In genomic region chr2:96505231-96505889, GRCh38 we compare ENCODE assay signal across 8 cellular contexts. TPM values are rescaled to one million over a fixed set of nuclear protein-coding genes. Genes with fewer than 3 reads are reported as not detected.
DNase-seq lines count a peak whose midpoint lies in the region; ATAC-seq, FAIRE-seq and TF ChIP-seq lines count a peak whose summit lies in the region.

Gene NEURL3, minus strand, starts transcription at chr2:96505357. Its CDS starts 71 bp downstream, at chr2:96505286.

- H3K9me3 ChIP-seq in GM12878 (replicated peaks; ENCODE audit: control insufficient read depth, insufficient read depth, low read length) = no peaks in the 10 kb centered on the region
- no peaks in the 10 kb centered on the region for H3K9me3 ChIP-seq in right lobe of liver

- intact Hi-C loops in GM12878 (cut with micrococcal nuclease; ENCODE audit: unreplicated experiment) (no loop called here), right lobe of liver (cut with DNase I) (loop anchor here (5.0 to 10.0 kb wide), 3 partner anchors 33 to 351 kb away; no protein-coding TSS in a partner anchor)

- H3K79me2 ChIP-seq in GM12878 (ENCODE audit: control insufficient read depth, insufficient read depth, low read length) = no peaks in the 10 kb centered on the region

- ATAC-seq in GM12878 (no peak), right lobe of liver (peak; percentile 69 to 75 (median 73)), GM19324 (IDR thresholded peaks at IDR 0.05; ENCODE audit: low FRiP score, unreplicated experiment) (no peak), HG03457 (IDR thresholded peaks at IDR 0.05; ENCODE audit: unreplicated experiment) (no peak)

- CTCF ChIA-PET in GM12878 (lab: Yijun Ruan, JAX) = interaction anchor here (1.0 to 13.0 kb wide), 10 partner anchors 12 to 513 kb away, joined by 3 to 307 read pairs (median 6); no protein-coding TSS in a partner anchor

- no peaks in the 10 kb centered on the region for H3K36me3 ChIP-seq in GM12878 (ENCODE audit: control insufficient read depth in 2 of 2, insufficient read depth in 2 of 2, low read length in 1 of 2)
- H3K36me3 ChIP-seq in right lobe of liver = no peaks in the 10 kb centered on the region

- H3K4me3 ChIP-seq in GM12878 (no peak within 1 kb of the TSS), right lobe of liver (no peak within 1 kb of the TSS)

- DNase-seq in Ammon's horn (ENCODE audit: low spot score) (peak; percentile 2), HPDE6-E6E7 (ENCODE audit: extremely low spot score) (peak; percentile 92), GM12878 (ENCODE audit: low read depth, low spot score) (no peak), right lobe of liver (peak in 1 of 3 donors; percentile 72), AG20443 (ENCODE audit: low spot score) (no peak), DMS153 treated with DMSO at 0.1 percent for 48 hours (lab: John Stamatoyannopoulos, UW; ENCODE audit: unreplicated experiment) (no peak)

- WGBS in GM12878 (ENCODE audit: insufficient coverage, insufficient replicate concordance, low lambda C conversion rate, missing lambda C conversion rate) = 61% methylated on average over 9 of the region's 9 CpGs
- WGBS in right lobe of liver (ENCODE audit: insufficient coverage, low coverage, low lambda C conversion rate, missing lambda C conversion rate) = 31% methylated on average over 7 of the region's 9 CpGs

- H3K9ac ChIP-seq in GM12878 (ENCODE audit: control insufficient read depth, insufficient read depth, low read length) = no peak within 1 kb of the TSS

- no peak for TF ChIP-seq EP300 in GM12878 (IDR thresholded peaks at IDR 0.05; ENCODE audit: borderline replicate concordance in 1 of 2, control insufficient read depth in 1 of 2, low read depth in 2 of 2, low read length in 2 of 2)

- TF ChIP-seq RAD21 in GM12878 (IDR thresholded peaks at IDR 0.05; ENCODE audit: insufficient read depth, low read depth, low read length) = no peak

- no peak within 1 kb of the TSS for H3K4me2 ChIP-seq in GM12878 (ENCODE audit: control insufficient read depth, insufficient read depth)

- no peak for TF ChIP-seq CTCF in GM12878 (IDR thresholded peaks at IDR 0.05 in 2 of 3, conservative IDR thresholded peaks at IDR 0.05 in 1 of 3; ENCODE audit: control insufficient read depth in 2 of 3, extremely low read depth in 1 of 3, insufficient read depth in 1 of 3, low read depth in 3 of 3, low read length in 3 of 3)
- no peak for TF ChIP-seq CTCF in right lobe of liver (IDR thresholded peaks at IDR 0.05)

- no peak for FAIRE-seq in GM12878 (lab: Jason Lieb, UNC)

- H2AFZ ChIP-seq in GM12878 (ENCODE audit: control insufficient read depth, low read depth, low read length) = no peak within 1 kb of the TSS

- RAD21 ChIA-PET in GM12878 (lab: Charles Lee; ENCODE audit: unreplicated experiment) = interaction anchor here (1.2 to 9.9 kb wide), 10 partner anchors 13 to 98 kb away, joined by 3 to 144 read pairs (median 5); no protein-coding TSS in a partner anchor

- H3K4me1 ChIP-seq in GM12878 (ENCODE audit: control insufficient read depth, insufficient read depth, low read length) (peaks cover 49% of the 10 kb centered on the region), right lobe of liver (peaks cover 0 to 46% (median 17%) of the 10 kb centered on the region in 4 donors)

- SMC1A ChIA-PET in GM12878 (lab: Charles Lee; ENCODE audit: uncharacterized antibody, unreplicated experiment) = interaction anchor here (0.9 to 8.1 kb wide), 11 partner anchors 10 to 98 kb away, joined by 4 to 123 read pairs (median 5); no protein-coding TSS in a partner anchor

- H3K27ac ChIP-seq in GM12878 (ENCODE audit: control insufficient read depth, insufficient read depth) = no peak within 1 kb of the TSS
- H3K27ac ChIP-seq in right lobe of liver = peak within 1 kb of the TSS; percentile 17 to 50 (median 38)

- H3K27me3 ChIP-seq in GM12878 (replicated peaks in 1 of 2; ENCODE audit: control insufficient read depth in 2 of 2, insufficient read depth in 2 of 2, low read length in 1 of 2) = no peaks in the 10 kb centered on the region
- no peaks in the 10 kb centered on the region for H3K27me3 ChIP-seq in right lobe of liver

- no peak for TF ChIP-seq POLR2A in GM12878 (IDR thresholded peaks at IDR 0.05; ENCODE audit: low read depth, low read length)
- no peak for TF ChIP-seq POLR2A in right lobe of liver (IDR thresholded peaks at IDR 0.05)

- no TSS peak for BruUV-seq in GM12878 (replicated peaks; lab: Mats Ljungman, UMichigan)

- no peaks in the 10 kb centered on the region for H4K20me1 ChIP-seq in GM12878 (ENCODE audit: control insufficient read depth, insufficient read depth)

- POLR2A ChIA-PET in GM12878 (lab: Charles Lee) = interaction anchor here (0.6 to 1.6 kb wide), 10 partner anchors 11 to 42 kb away, joined by 3 to 7 read pairs (median 4); no protein-coding TSS in a partner anchor

- in situ Hi-C loops in GM12878 (cut with MboI) = loop anchor here (5.0 kb wide), 2 partner anchors 33 to 98 kb away; no protein-coding TSS in a partner anchor

TF ChIP-seq in GM12878, 131 proteins besides CTCF, POLR2A, EP300 and RAD21:
- TF ChIP-seq ZBTB11 (CRISPR knock-in tag; IDR thresholded peaks at IDR 0.05) = no peak
- TF ChIP-seq IKZF1 (conservative IDR thresholded peaks at IDR 0.05) = 0 out of 2 replicates have a peak, but pooled peaks have one; percentile 36
- TF ChIP-seq CBX5 (IDR thresholded peaks at IDR 0.05; ENCODE audit: low read depth) = no peak
- TF ChIP-seq CBX3 (IDR thresholded peaks at IDR 0.05; ENCODE audit: borderline replicate concordance, low read depth) = no peak
- TF ChIP-seq SMAD5 (IDR thresholded peaks at IDR 0.05; ENCODE audit: low read depth) = no peak
- TF ChIP-seq SMARCA5 (IDR thresholded peaks at IDR 0.05) = no peak
- peak; percentile 40; the same call in 1 of the 2 replicates for TF ChIP-seq RAD51 (IDR thresholded peaks at IDR 0.05)
- TF ChIP-seq HDGF (IDR thresholded peaks at IDR 0.05) = no peak
- no peak for TF ChIP-seq ETV6 (conservative IDR thresholded peaks at IDR 0.05 in 1 of 2, IDR thresholded peaks at IDR 0.05 in 1 of 2; ENCODE audit: borderline replicate concordance in 1 of 2, low read depth in 1 of 2)
- TF ChIP-seq BHLHE40 (IDR thresholded peaks at IDR 0.05; ENCODE audit: borderline replicate concordance in 1 of 2, low read depth in 2 of 2, low read length in 1 of 2) = peak in 1 of 2 experiments; percentile 60; a peak in 1 of 4 replicates
- TF ChIP-seq ATF3 (IDR thresholded peaks at IDR 0.05; ENCODE audit: borderline replicate concordance, extremely low read depth, low read depth, low read length) = no peak

RNA-seq across cellular contexts. Expression of gene NEURL3, which starts in this region (rescaled TPM):
- total RNA-seq in GM12878 (2013; cell fraction: nucleolus; rRNA removed) = 2.2 and 2.9 TPM in 2 replicates
- total RNA-seq in GM12878 (2014; rRNA removed) = 0.85 and 0.98 TPM in 2 replicates
- total RNA-seq in GM12878 (2014; rRNA removed; fragmentation: Illumina TruSeq; extraction: Trizol) = 0.09 and 0.31 TPM in 2 replicates
- 0.44 and 0.72 TPM in 2 replicates for total RNA-seq in GM12878 (2021)
- polyA plus RNA-seq in GM12878 (2011; ENCODE audit: low read depth) = 0.16 TPM
- 4.4 and 6.3 TPM in 2 replicates for polyA plus RNA-seq in GM12878 (2011; rRNA removed)
- polyA plus RNA-seq in GM12878 (2011; cell fraction: cytosol; rRNA removed) = 6.6 and 7.9 TPM in 2 replicates
- polyA plus RNA-seq in GM12878 (2011; cell fraction: nucleus; rRNA removed) = 7.3 and 12.0 TPM in 2 replicates
- 0.42 and 0.72 TPM in 2 replicates for polyA plus RNA-seq in GM12878 (2012)
- polyA plus RNA-seq in GM12878 (2014; fragmentation: Illumina TruSeq; extraction: Trizol) = 0.10 TPM in 1 of 2 replicates, not detected in the other
- under 1 TPM; 0.03 to 0.07 TPM for polyA plus RNA-seq in GM12878 (2014; fragmentation: Nextera tagmentation; extraction: Ambion mirVana)
- 0.39 and 0.51 TPM in 2 replicates for polyA plus RNA-seq in GM12878 (2014; rRNA removed)
- polyA plus RNA-seq in GM12878 (2016; fragmentation: Nextera tagmentation; extraction: Ambion mirVana) = under 1 TPM; 0.55 to 0.79 TPM
- polyA minus RNA-seq in GM12878 (2011; rRNA and poly(A)+ RNA removed) = 1.9 and 2.2 TPM in 2 replicates
- polyA minus RNA-seq in GM12878 (2011; cell fraction: cytosol; rRNA and poly(A)+ RNA removed) = 0.52 and 1.2 TPM in 2 replicates
- 0.96 and 1.3 TPM in 2 replicates for polyA minus RNA-seq in GM12878 (2011; cell fraction: nucleus; rRNA and poly(A)+ RNA removed)
- 1 to 10 TPM in 3 of 6 experiments, under 1 TPM in 3; 0.23 to 3.0 (median 1.4) TPM for total RNA-seq in right lobe of liver

Comparison
In these comparisons a context has a peak if more than half of its experiments do, and no peak if none do; other contexts are left out.
1. DNase-seq: peak in Ammon's horn (single experiment) and HPDE6-E6E7 (single experiment); none in GM12878 (single experiment), AG20443 (single experiment) and DMS153 treated with DMSO at 0.1 percent for 48 hours (single experiment).
2. ATAC-seq: peak in right lobe of liver (4 of 4); none in GM12878 (single experiment), GM19324 (single experiment) and HG03457 (single experiment).